8 cellular contexts compared by ENCODE assay signal in genomic region chr20:62860924-62861691, GRCh38. TPM values are rescaled to one million over a fixed set of nuclear protein-coding genes. Genes with fewer than 3 reads are reported as not detected.
DNase-seq lines count a peak whose midpoint lies in the region; ATAC-seq and TF ChIP-seq lines count a peak whose summit lies in the region.

No MANE protein-coding gene starts in this region.

- H3K9me3 ChIP-seq in cardiac muscle cell (ENCODE audit: low read depth): no peaks in the 10 kb centered on the region
- H3K9me3 ChIP-seq in mononuclear cell (ENCODE audit: low read depth, low read length): no peaks in the 10 kb centered on the region
- H3K9me3 ChIP-seq in vagina: no peaks in the 10 kb centered on the region

- peaks cover 6% of the 10 kb centered on the region for H3K27me3 ChIP-seq in cardiac muscle cell
- no peaks in the 10 kb centered on the region for H3K27me3 ChIP-seq in mononuclear cell (ENCODE audit: insufficient read depth, low read length)
- no peaks in the 10 kb centered on the region for H3K27me3 ChIP-seq in vagina

- H3K36me3 ChIP-seq in cardiac muscle cell (no peaks in the 10 kb centered on the region), vagina (no peaks in the 10 kb centered on the region)

- peak; percentile 21 for ATAC-seq in HG03097 (IDR thresholded peaks at IDR 0.05; ENCODE audit: low FRiP score, unreplicated experiment)

- intact Hi-C loops in cardiac septum (cut with DNase I): no loop called here
- intact Hi-C loops in vagina (cut with DNase I): no loop called here

- TF ChIP-seq POLR2A in vagina (IDR thresholded peaks at IDR 0.05): no peak

- H3K4me1 ChIP-seq in cardiac muscle cell (ENCODE audit: low read depth) (peaks cover 3% of the 10 kb centered on the region), mononuclear cell (ENCODE audit: insufficient read depth, low read length) (peaks cover 14% of the 10 kb centered on the region), vagina (peaks cover 28% of the 10 kb centered on the region)

- TF ChIP-seq CTCF in cardiac muscle cell (IDR thresholded peaks at IDR 0.05; ENCODE audit: low read depth, low read length): no peak
- no peak for TF ChIP-seq CTCF in coronary artery (IDR thresholded peaks at IDR 0.05)
- no peak for TF ChIP-seq CTCF in vagina (IDR thresholded peaks at IDR 0.05)

- DNase-seq in cardiac muscle cell (ENCODE audit: low read depth in 1 of 2, low spot score in 1 of 2) (peak; percentile 26 to 30), cardiac septum (ENCODE audit: low spot score) (no peak), T-helper 2 cell (peak; percentile 14 to 67 (median 39)), coronary artery (ENCODE audit: low spot score) (no peak), vagina (ENCODE audit: extremely low spot score in 2 of 2) (no peak), iPS-NIHi7 (ENCODE audit: extremely low spot score) (no peak)

- H3K4me3 ChIP-seq in cardiac muscle cell (peak overlapping the region; percentile 34), coronary artery (peak overlapping the region; percentile 87), mononuclear cell (ENCODE audit: low read length) (peak overlapping the region; percentile 26), vagina (peak overlapping the region; percentile 36 to 67)

- H3K27ac ChIP-seq in cardiac muscle cell (no peak overlapping the region), coronary artery (peak overlapping the region in 1 of 2 donors; percentile 70), vagina (no peak overlapping the region)

RNA-seq across cellular contexts. Expression of gene TCFL5, which starts 0.5 kb away (rescaled TPM):
- 5.4 and 6.6 TPM in 2 replicates for total RNA-seq in cardiac muscle cell
- polyA plus RNA-seq in cardiac muscle cell: 8.1 and 8.4 TPM in 2 replicates
- 7.8 TPM for total RNA-seq in cardiac septum
- 3.8 TPM for total RNA-seq in mononuclear cell
- 11.5 TPM for total RNA-seq in vagina

RNA-seq across cellular contexts. Expression of gene COL9A3, which starts 44.3 kb away (rescaled TPM):
- total RNA-seq in cardiac muscle cell: 7.9 and 10.3 TPM in 2 replicates
- 6.4 and 12.3 TPM in 2 replicates for polyA plus RNA-seq in cardiac muscle cell
- 0.94 TPM for total RNA-seq in cardiac septum
- total RNA-seq in mononuclear cell: not detected
- total RNA-seq in vagina: 1.2 TPM

RNA-seq across cellular contexts. Expression of gene OGFR, which starts 56.5 kb away (rescaled TPM):
- 64.4 and 83.1 TPM in 2 replicates for total RNA-seq in cardiac muscle cell
- 49.9 and 54.9 TPM in 2 replicates for polyA plus RNA-seq in cardiac muscle cell
- 16.4 TPM for total RNA-seq in cardiac septum
- 51.5 TPM for total RNA-seq in mononuclear cell
- total RNA-seq in vagina: 43.7 TPM

Comparison
In these comparisons a context has a peak if more than half of its experiments do, and no peak if none do; other contexts are left out.
1. DNase-seq: peak in cardiac muscle cell (2 of 2) and T-helper 2 cell (5 of 5); none in cardiac septum (single experiment), coronary artery (single experiment), vagina (0 of 2) and iPS-NIHi7 (single experiment).
2. H3K4me3 ChIP-seq: peak in every context shown above with its lines; median percentile 87 in coronary artery; 52 in vagina; 34 in cardiac muscle cell; 26 in mononuclear cell.